ENCODE assay signal across 15 cellular contexts in genomic region chr14:54570651-54571415, GRCh38. TPM values are rescaled to one million over a fixed set of nuclear protein-coding genes. Genes with fewer than 3 reads are reported as not detected.
DNase-seq lines count a peak whose midpoint lies in the region; ATAC-seq, FAIRE-seq and TF ChIP-seq lines count a peak whose summit lies in the region.
"Had no signal": no experiment of that assay in that cellular context is flagged by ENCODE, and none has a peak within 500 bp of the region (broad histone marks: within the 10 kb centered on the region; RNA-seq: fewer than 3 reads in every experiment).

No MANE protein-coding gene starts in this region.

- H4K20me1 ChIP-seq in HepG2 (ENCODE audit: insufficient read depth, low read length), result peaks cover 36% of the 10 kb centered on the region

- H3K9ac ChIP-seq in HepG2 (ENCODE audit: insufficient read depth, low read depth, low read length), result no peak overlapping the region

- H3K27ac ChIP-seq in A549 (0 out of 6 replicates have a peak overlapping the region, but pooled peaks of 1 of the 2 experiments have one; percentile 25), HepG2 (ENCODE audit: extremely low read length, insufficient read depth, low read length) (no peak overlapping the region)
- H3K27ac ChIP-seq: upper lobe of right lung had no signal

- no peak overlapping the region for H2AFZ ChIP-seq in HepG2 (ENCODE audit: low read length)

- in situ Hi-C loops in HepG2 (cut with HindIII; ENCODE audit: extremely low pct_ligation_motif_present, low pct_unique_long_range_greater_than_20kb), result no loop called here

- intact Hi-C loops in HepG2 (cut with micrococcal nuclease; ENCODE audit: unreplicated experiment), result loop anchor here (1.0 kb wide), 1 partner anchor 120 kb away; no protein-coding TSS in a partner anchor

- WGBS in A549 (ENCODE audit: missing lambda C conversion rate), result 58% methylated on average over 5 of the region's 5 CpGs
- 79% methylated on average over 5 of the region's 5 CpGs for WGBS in HepG2 (ENCODE audit: low lambda C conversion rate)

- TF ChIP-seq CTCF in A549 (IDR thresholded peaks at IDR 0.05), result no peak
- no peak for TF ChIP-seq CTCF in chondrocyte (IDR thresholded peaks at IDR 0.05)
- no peak for TF ChIP-seq CTCF in HepG2 (CRISPR knock-in tag; IDR thresholded peaks at IDR 0.05)

- POLR2A ChIA-PET in A549 (lab: Yijun Ruan, JAX), result interaction anchor here (0.5 kb wide), 2 partner anchors 105 to 1520 kb away, joined by 4 to 5 read pairs; no protein-coding TSS in a partner anchor
- POLR2A ChIA-PET in HepG2 (lab: Yijun Ruan, JAX), result interaction anchor here (1.0 kb wide), 1 partner anchor 84 kb away, joined by 3 read pairs; no protein-coding TSS in a partner anchor

- H3K9me3 ChIP-seq in A549 (peaks cover 20% of the 10 kb centered on the region), HepG2 (ENCODE audit: low read length) (peaks cover 10% of the 10 kb centered on the region)

- no peak for TF ChIP-seq RAD21 in A549 (conservative IDR thresholded peaks at IDR 0.05 in 1 of 2, IDR thresholded peaks at IDR 0.05 in 1 of 2)
- TF ChIP-seq RAD21 in HepG2 (CRISPR knock-in tag; IDR thresholded peaks at IDR 0.05), result no peak

- H3K79me2 ChIP-seq in HepG2 (ENCODE audit: insufficient read depth, low read length), result peaks cover 90% of the 10 kb centered on the region

- no peak for ATAC-seq in A549
- ATAC-seq in HepG2, result no peak
- ATAC-seq: natural killer cell, upper lobe of right lung had no signal

- peak overlapping the region; percentile 32 for H3K4me2 ChIP-seq in A549
- peak overlapping the region; percentile 94 for H3K4me2 ChIP-seq in HepG2 (ENCODE audit: low read depth, low read length)

- peaks cover 7% of the 10 kb centered on the region for H3K9me3 Mint-ChIP-seq in chondrocyte (ENCODE audit: low read depth)

- H3K4me3 ChIP-seq in A549, result no peak overlapping the region
- peak overlapping the region in 2 of 3 experiments; percentile 65 to 93; a peak in 2 of 6 replicates for H3K4me3 ChIP-seq in HepG2 (replicated peaks in 1 of 3; ENCODE audit: insufficient read depth in 1 of 3, low read depth in 2 of 3, low read length in 3 of 3)
- H3K4me3 ChIP-seq: upper lobe of right lung had no signal

- H3K27ac Mint-ChIP-seq in chondrocyte (ENCODE audit: unreplicated experiment), result peak overlapping the region; percentile 78
- H3K27ac Mint-ChIP-seq: CD4-positive, alpha-beta T cell; natural killer cell had no signal

- H3K27me3 ChIP-seq in HepG2 (ENCODE audit: control insufficient read depth in 1 of 2, insufficient read depth in 2 of 2, low read length in 2 of 2), result no peaks in the 10 kb centered on the region
- H3K27me3 ChIP-seq: upper lobe of right lung had no signal

- no TSS peak for BruUV-seq in HepG2 (replicated peaks; lab: Mats Ljungman, UMichigan)

- no peaks in the 10 kb centered on the region for H3K27me3 Mint-ChIP-seq in chondrocyte (ENCODE audit: low read depth)

- DNase-seq in A549 (ENCODE audit: low read depth in 1 of 2, low spot score in 1 of 2) (peak in 1 of 2 experiments; percentile 36), HS-5 (ENCODE audit: low read depth) (peak; percentile 88), chondrocyte (ENCODE audit: low spot score) (no peak), HepG2 (ENCODE audit: low spot score) (no peak), NCI-H1694 (lab: John Stamatoyannopoulos, UW) (no peak), DMS53 (lab: John Stamatoyannopoulos, UW) (no peak), RPMI8226 (no peak), NCI-H446 treated with DMSO at 0.1 percent for 48 hours (lab: John Stamatoyannopoulos, UW) (no peak)
- DNase-seq: activated CD4-positive, alpha-beta T cell treated with anti-CD3 and anti-CD28 coated beads, Interleukin-2, amount 50 U/mL, for 48 hours; amygdala; CD4-positive, alpha-beta T cell; natural killer cell; NCI-H510A; stimulated activated CD4-positive, alpha-beta T cell treated with anti-CD3 and anti-CD28 coated beads, Interleukin-2, amount 100 ng/mL, for 48 hours; upper lobe of right lung had no signal

- H3K4me3 Mint-ChIP-seq in chondrocyte (ENCODE audit: unreplicated experiment), result peak overlapping the region; percentile 33
- H3K4me3 Mint-ChIP-seq: CD4-positive, alpha-beta T cell; natural killer cell had no signal

- no peak for TF ChIP-seq POLR2A in A549 (IDR thresholded peaks at IDR 0.05; ENCODE audit: low read length)
- no peak for TF ChIP-seq POLR2A in HepG2 (IDR thresholded peaks at IDR 0.05; ENCODE audit: insufficient read depth in 1 of 2, low read depth in 2 of 2, low read length in 2 of 2)

- peaks cover 48% of the 10 kb centered on the region for H3K4me1 Mint-ChIP-seq in chondrocyte (ENCODE audit: low read depth)

- TF ChIP-seq EP300 in A549 (IDR thresholded peaks at IDR 0.05), result no peak
- TF ChIP-seq EP300 in HepG2 (IDR thresholded peaks at IDR 0.05; ENCODE audit: low read depth in 2 of 2, low read length in 2 of 2), result no peak
- TF ChIP-seq EP300 in HepG2 (CRISPR knock-in tag; IDR thresholded peaks at IDR 0.05; ENCODE audit: borderline replicate concordance), result no peak

- FAIRE-seq in A549 (lab: Jason Lieb, UNC) (no peak), HepG2 (lab: Jason Lieb, UNC) (no peak)

- H3K4me1 ChIP-seq in A549, result peaks cover 29% of the 10 kb centered on the region
- peaks cover 51% of the 10 kb centered on the region for H3K4me1 ChIP-seq in HepG2 (ENCODE audit: insufficient read depth, low read length)

- peaks cover 14% of the 10 kb centered on the region for H3K36me3 Mint-ChIP-seq in chondrocyte (ENCODE audit: low read depth)

- peaks cover 0 to 47% of the 10 kb centered on the region in 2 experiments; a peak in 3 of 5 replicates for H3K36me3 ChIP-seq in HepG2 (replicated peaks in 1 of 2; ENCODE audit: control insufficient read depth in 1 of 2, insufficient read depth in 2 of 2, low read length in 2 of 2)
- H3K36me3 ChIP-seq: upper lobe of right lung had no signal

- CTCF ChIA-PET in A549 (lab: Yijun Ruan, JAX), result no interaction called here
- CTCF ChIA-PET in HepG2 (lab: Yijun Ruan, JAX; ENCODE audit: low intra/inter-chr PET ratio, low total read pairs), result interaction anchor here (1.0 kb wide), 1 partner anchor 121 kb away, joined by 5 read pairs; no protein-coding TSS in a partner anchor

TF ChIP-seq in A549, 52 proteins besides CTCF, POLR2A, EP300 and RAD21 (continues in another document):
- TF ChIP-seq CHD2 (IDR thresholded peaks at IDR 0.05; ENCODE audit: low read length, partially characterized antibody) (no peak), POLR2AphosphoS2 (conservative IDR thresholded peaks at IDR 0.05; ENCODE audit: low read length) (no peak)

TF ChIP-seq in HepG2, 621 proteins besides CTCF, POLR2A, EP300 and RAD21:
- peak; percentile 27; the same call in 1 of the 2 replicates for TF ChIP-seq RBFOX2 (IDR thresholded peaks at IDR 0.05; ENCODE audit: low read depth, low read length)
- TF ChIP-seq KLF9 (CRISPR knock-in tag; IDR thresholded peaks at IDR 0.05; ENCODE audit: low read depth), result no peak
TF ChIP-seq in HepG2: peak in this region for 1.

RNA-seq across cellular contexts. Expression of gene SAMD4A, which starts 3.9 kb away (rescaled TPM):
- polyA plus RNA-seq in A549 (2011; rRNA removed), result 3.9 and 5.3 TPM in 2 replicates
- polyA plus RNA-seq in A549 (2012; cell fraction: cytosol; rRNA removed), result 2.4 and 3.2 TPM in 2 replicates
- 7.7 and 10.7 TPM in 2 replicates for polyA plus RNA-seq in A549 (2012; cell fraction: nucleus; rRNA removed)
- 5.4 to 8.0 TPM (median 6.1 TPM) in 3 replicates for polyA plus RNA-seq in A549 (2017; fragmentation: RNase III; extraction: RNeasy Plus Mini Kit Qiagen cat#74134 plus additional on column Dnase treatment)
- 16.6 and 23.5 TPM in 2 replicates for polyA minus RNA-seq in A549 (2011; rRNA and poly(A)+ RNA removed)
- 53.3 to 59.3 TPM (median 57.0 TPM) in 3 replicates for total RNA-seq in chondrocyte
- total RNA-seq in HepG2 (2016; rRNA removed; fragmentation: Illumina TruSeq; extraction: Trizol), result 6.9 and 13.0 TPM in 2 replicates
- total RNA-seq in HepG2 (2016; cell fraction: cytosol; rRNA removed; fragmentation: Illumina TruSeq; extraction: Trizol; ENCODE audit: low read depth), result 38.3 and 41.9 TPM in 2 replicates
- total RNA-seq in HepG2 (2016; cell fraction: insoluble cytoplasmic fraction; rRNA removed; fragmentation: Illumina TruSeq; extraction: Trizol), result 6.5 and 11.9 TPM in 2 replicates
- 12.3 and 13.3 TPM in 2 replicates for total RNA-seq in HepG2 (2016; cell fraction: membrane; rRNA removed; fragmentation: Illumina TruSeq; extraction: Trizol)
- 24.4 and 25.8 TPM in 2 replicates for total RNA-seq in HepG2 (2016; cell fraction: nucleus; rRNA removed; fragmentation: Illumina TruSeq; extraction: Trizol)
- 11.7 and 11.8 TPM in 2 replicates for polyA plus RNA-seq in HepG2 (2011; rRNA removed)
- 4.9 and 6.1 TPM in 2 replicates for polyA plus RNA-seq in HepG2 (2011; cell fraction: cytosol; rRNA removed)
- 89.4 and 113 TPM in 2 replicates for polyA plus RNA-seq in HepG2 (2011; cell fraction: nucleus; rRNA removed)
- 22.3 and 23.9 TPM in 2 replicates for polyA plus RNA-seq in HepG2 (2012)
- 1.5 and 1.9 TPM in 2 replicates for polyA plus RNA-seq in HepG2 (2016; cell fraction: cytosol; fragmentation: Illumina TruSeq; extraction: Trizol; ENCODE audit: low read depth)
- 5.1 and 6.3 TPM in 2 replicates for polyA plus RNA-seq in HepG2 (2016; cell fraction: insoluble cytoplasmic fraction; fragmentation: Illumina TruSeq; extraction: Trizol; ENCODE audit: low read depth)
- polyA plus RNA-seq in HepG2 (2016; cell fraction: membrane; fragmentation: Illumina TruSeq; extraction: Trizol; ENCODE audit: low read depth), result 3.2 and 3.3 TPM in 2 replicates
- 31.5 and 34.6 TPM in 2 replicates for polyA plus RNA-seq in HepG2 (2016; cell fraction: nucleus; fragmentation: Illumina TruSeq; extraction: Trizol; ENCODE audit: insufficient read depth, low read depth)
- 3.0 and 40.6 TPM in 2 replicates for polyA minus RNA-seq in HepG2 (2011; rRNA and poly(A)+ RNA removed; ENCODE audit: low replicate concordance)
- 26.1 and 26.2 TPM in 2 replicates for polyA minus RNA-seq in HepG2 (2011; cell fraction: cytosol; rRNA and poly(A)+ RNA removed)
- polyA minus RNA-seq in HepG2 (2011; cell fraction: nucleus; rRNA and poly(A)+ RNA removed), result 112 and 120 TPM in 2 replicates

Comparison
In these comparisons a context has a peak if more than half of its experiments do, and no peak if none do; other contexts are left out.
1. Of the 38 proteins assayed by ChIP-seq in both HepG2 and A549: peak only in HepG2: none; only in A549: JUNB; in both: none; in neither: 36; mixed calls (peak in some experiments, not most) for 1.